In genomic region chr7:72025381-72025960, GRCh38 we compare ENCODE assay signal across 17 cellular contexts.
DNase-seq lines count a peak whose midpoint lies in the region; ATAC-seq, FAIRE-seq and TF ChIP-seq lines count a peak whose summit lies in the region.
"Had no signal": no experiment of that assay in that cellular context is flagged by ENCODE, and none has a peak within 500 bp of the region (broad histone marks: within the 10 kb centered on the region; RNA-seq: fewer than 3 reads in every experiment).

No MANE protein-coding gene starts in this region.

- no peak for ATAC-seq in GM18909 (IDR thresholded peaks at IDR 0.05; ENCODE audit: poor library complexity, unreplicated experiment)
- ATAC-seq: CD8-positive, alpha-beta T cell had no signal

- DNase-seq in NCI-H2171 treated with DMSO at 0.1 percent for 48 hours (lab: John Stamatoyannopoulos, UW), result peak; percentile 39
- DNase-seq in NCI-H2171 (lab: John Stamatoyannopoulos, UW), result no peak
- peak; percentile 44 to 85 for DNase-seq in NCI-H524 (lab: John Stamatoyannopoulos, UW)
- no peak for DNase-seq in bronchial epithelial cell (ENCODE audit: low read depth)
- peak; percentile 36 for DNase-seq in osteocyte (ENCODE audit: extremely low spot score, unreplicated experiment)
- no peak for DNase-seq in activated CD4-positive, alpha-beta T cell treated with anti-CD3 and anti-CD28 coated beads for 1 hour
- DNase-seq in GM19238 (ENCODE audit: insufficient read length, low spot score), result no peak
- DNase-seq: 8988T; Calu3; CD8-positive, alpha-beta T cell; GDM1 had no signal

- peak; percentile 18 for FAIRE-seq in bronchial epithelial cell (lab: Jason Lieb, UNC)
- FAIRE-seq: GM12892, GM18507 had no signal

- peaks cover 52% of the 10 kb centered on the region for H3K9me3 Mint-ChIP-seq in osteocyte (ENCODE audit: unreplicated experiment)

- TF ChIP-seq CTCF in bronchial epithelial cell (IDR thresholded peaks at IDR 0.05; ENCODE audit: insufficient read depth, low read length, severe bottlenecking) (no peak), osteocyte (IDR thresholded peaks at IDR 0.05) (no peak)

- no peaks in the 10 kb centered on the region for H3K36me3 Mint-ChIP-seq in osteocyte (ENCODE audit: unreplicated experiment)
- H3K36me3 Mint-ChIP-seq: CD8-positive, alpha-beta T cell had no signal

- no peak overlapping the region for H3K4me3 ChIP-seq in bronchial epithelial cell (ENCODE audit: low read depth, low read length)
- H3K4me3 ChIP-seq: BLaER1 treated with 17β-estradiol and CSF1 and Interleukin-3, amounts not matched to agents 10 nM and 100 nM; HAP-1 had no signal

- H3K27ac Mint-ChIP-seq in osteocyte (ENCODE audit: unreplicated experiment), result no peak overlapping the region
- H3K27ac Mint-ChIP-seq: B cell; CD8-positive, alpha-beta T cell had no signal

- no peak overlapping the region for H3K4me3 Mint-ChIP-seq in osteocyte (ENCODE audit: unreplicated experiment)
- H3K4me3 Mint-ChIP-seq: B cell; CD8-positive, alpha-beta T cell had no signal

- H3K36me3 ChIP-seq in bronchial epithelial cell (ENCODE audit: control insufficient read depth, insufficient read depth, low read length), result no peaks in the 10 kb centered on the region
- H3K36me3 ChIP-seq: BLaER1 treated with 17β-estradiol and CSF1 and Interleukin-3, amounts not matched to agents 10 nM and 100 nM; HAP-1 had no signal

- no peaks in the 10 kb centered on the region for H3K4me1 Mint-ChIP-seq in osteocyte (ENCODE audit: unreplicated experiment)
- H3K4me1 Mint-ChIP-seq: B cell had no signal

- H3K27me3 ChIP-seq in bronchial epithelial cell (ENCODE audit: control insufficient read depth, insufficient read depth, low read length), result no peaks in the 10 kb centered on the region
- H3K27me3 ChIP-seq: BLaER1 treated with 17β-estradiol and CSF1 and Interleukin-3, amounts not matched to agents 10 nM and 100 nM had no signal

- H3K27me3 Mint-ChIP-seq in osteocyte (ENCODE audit: unreplicated experiment), result no peaks in the 10 kb centered on the region
- H3K27me3 Mint-ChIP-seq: B cell had no signal

Comparison
In these comparisons a context has a peak if more than half of its experiments do, and no peak if none do; other contexts are left out.
1. DNase-seq: peak in NCI-H2171 treated with DMSO at 0.1 percent for 48 hours (single experiment), NCI-H524 (2 of 2) and osteocyte (single experiment); none in NCI-H2171 (single experiment), bronchial epithelial cell (single experiment), activated CD4-positive, alpha-beta T cell treated with anti-CD3 and anti-CD28 coated beads for 1 hour (single experiment) and GM19238 (single experiment).